Comparison of ENCODE assay signal across 19 cellular contexts in genomic region chrX:76184276-76184675, GRCh38.
"Had no signal": no experiment of that assay in that cellular context is flagged by ENCODE, and none has a peak within 500 bp of the region (broad histone marks: within the 10 kb centered on the region; RNA-seq: fewer than 3 reads in every experiment).

No MANE protein-coding gene starts in this region.

- H3K27me3 ChIP-seq: esophagus muscularis mucosa, right atrium auricular region, sigmoid colon, stomach, transverse colon had no signal

- H3K27me3 Mint-ChIP-seq: dendritic cell treated with granulocyte-macrophage colony-stimulating factor and Interleukin-4, amounts not matched to agents 40 ng/mL and 50 ng/mL, for 4 days; effector memory CD8-positive, alpha-beta T cell; naive thymus-derived CD4-positive, alpha-beta T cell had no signal

- H3K9me3 Mint-ChIP-seq: dendritic cell treated with granulocyte-macrophage colony-stimulating factor and Interleukin-4, amounts not matched to agents 40 ng/mL and 50 ng/mL, for 4 days; effector memory CD8-positive, alpha-beta T cell had no signal

- H3K27ac Mint-ChIP-seq: dendritic cell treated with granulocyte-macrophage colony-stimulating factor and Interleukin-4, amounts not matched to agents 40 ng/mL and 50 ng/mL, for 4 days had no signal

- H3K4me3 Mint-ChIP-seq: dendritic cell treated with granulocyte-macrophage colony-stimulating factor and Interleukin-4, amounts not matched to agents 40 ng/mL and 50 ng/mL, for 4 days; effector memory CD8-positive, alpha-beta T cell; naive thymus-derived CD4-positive, alpha-beta T cell; neural crest cell had no signal

- H3K4me1 Mint-ChIP-seq: neural crest cell had no signal

- DNase-seq: effector memory CD8-positive, alpha-beta T cell; heart left ventricle; hypothalamus; kidney glomerular epithelial cell; naive thymus-derived CD4-positive, alpha-beta T cell; posterior cingulate gyrus; sigmoid colon; stimulated activated CD4-positive, alpha-beta T cell treated with anti-CD3 and anti-CD28 coated beads, Interleukin-12 subunit alpha, Interleukin-12 subunit beta, amount 100 ng/mL, for 4 hours; stimulated activated naive CD4-positive, alpha-beta T cell; stomach; substantia nigra; transverse colon had no signal

- H3K4me3 ChIP-seq: esophagus muscularis mucosa, heart left ventricle, right atrium auricular region, sigmoid colon, skin epidermis, stomach, thoracic aorta, transverse colon had no signal

- ATAC-seq: effector memory CD8-positive, alpha-beta T cell; heart left ventricle; naive thymus-derived CD4-positive, alpha-beta T cell had no signal

- H3K4me1 ChIP-seq: esophagus muscularis mucosa, heart left ventricle, right atrium auricular region, sigmoid colon had no signal

- H3K27ac ChIP-seq: epithelial cell of prostate, esophagus muscularis mucosa, heart left ventricle, right atrium auricular region, sigmoid colon, skin epidermis, stomach, thoracic aorta, transverse colon had no signal

- H3K9me3 ChIP-seq: sigmoid colon, thoracic aorta, transverse colon had no signal
